11 cellular contexts compared by ENCODE assay signal in the genomic region with DNA sequence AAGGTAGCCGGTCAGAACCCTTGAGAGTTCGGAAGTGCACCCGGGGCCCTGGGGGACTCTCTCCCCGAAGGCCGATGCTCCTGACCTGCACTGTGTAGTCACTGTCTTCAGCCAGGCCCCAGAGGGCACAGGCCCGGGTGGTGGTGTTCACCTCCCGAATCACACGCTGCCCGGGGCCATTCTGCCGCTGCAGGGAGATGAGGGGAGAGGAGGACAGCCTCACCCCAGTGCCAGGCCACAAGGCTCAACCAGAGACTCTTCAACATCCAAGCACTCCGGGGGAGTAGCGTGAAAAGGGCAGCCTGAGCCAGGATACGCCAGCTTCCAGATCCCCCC. TPM values are rescaled to one million over a fixed set of nuclear protein-coding genes. Genes with fewer than 3 reads are reported as not detected.
DNase-seq lines count a peak whose midpoint lies in the region; ATAC-seq, FAIRE-seq and TF ChIP-seq lines count a peak whose summit lies in the region.
"Had no signal": no experiment of that assay in that cellular context is flagged by ENCODE, and none has a peak within 500 bp of the region (broad histone marks: within the 10 kb centered on the region; RNA-seq: fewer than 3 reads in every experiment).

No MANE protein-coding gene starts in this region.

- H4K20me1 ChIP-seq in astrocyte (ENCODE audit: insufficient read depth, low read length): no peaks in the 10 kb centered on the region

- H3K36me3 ChIP-seq in HUES48 (ENCODE audit: control insufficient read depth, insufficient read depth, low read length) (no peaks in the 10 kb centered on the region), astrocyte (ENCODE audit: insufficient read depth, low read length) (no peaks in the 10 kb centered on the region), iPS-20b (ENCODE audit: insufficient read depth, low read depth, low read length) (no peaks in the 10 kb centered on the region), skeletal muscle tissue (ENCODE audit: control insufficient read depth in 3 of 3, insufficient read depth in 3 of 3, low read length in 3 of 3) (no peaks in the 10 kb centered on the region)
- H3K36me3 ChIP-seq: WERI-Rb-1 had no signal

- no peaks in the 10 kb centered on the region for H3K4me1 Mint-ChIP-seq in astrocyte (ENCODE audit: low read depth, unreplicated experiment)

- H3K4me1 ChIP-seq in HUES48 (ENCODE audit: control insufficient read depth, insufficient read depth, low read length) (peaks cover 4% of the 10 kb centered on the region), astrocyte (ENCODE audit: insufficient read depth, low read length) (peaks cover 14% of the 10 kb centered on the region), iPS-20b (ENCODE audit: insufficient read depth, low read length) (peaks cover 9% of the 10 kb centered on the region), skeletal muscle tissue (ENCODE audit: control insufficient read depth in 3 of 3, insufficient read depth in 3 of 3, low read length in 3 of 3) (peaks cover 15 to 25% (median 24%) of the 10 kb centered on the region in 3 donors)

- H3K9me3 Mint-ChIP-seq in astrocyte (ENCODE audit: unreplicated experiment): peaks cover 4% of the 10 kb centered on the region

- H3K4me3 ChIP-seq in HUES48 (ENCODE audit: low read depth, low read length): peak overlapping the region; percentile 75; the same call in 1 of the 2 replicates
- H3K4me3 ChIP-seq in astrocyte (ENCODE audit: insufficient read depth, low read depth, low read length): peak overlapping the region; percentile 66
- peak overlapping the region; percentile 91 for H3K4me3 ChIP-seq in iPS-20b (ENCODE audit: low read length)
- H3K4me3 ChIP-seq in skeletal muscle tissue (ENCODE audit: low read length in 3 of 3): peak overlapping the region; percentile 62 to 72 (median 64)

- peaks cover 26% of the 10 kb centered on the region for H3K27me3 ChIP-seq in HUES48 (ENCODE audit: control insufficient read depth, insufficient read depth, low read length)
- H3K27me3 ChIP-seq in astrocyte (ENCODE audit: insufficient read depth, low read length): no peaks in the 10 kb centered on the region
- H3K27me3 ChIP-seq in iPS-20b (ENCODE audit: insufficient read depth, low read length): peaks cover 54% of the 10 kb centered on the region
- H3K27me3 ChIP-seq in skeletal muscle tissue (ENCODE audit: control insufficient read depth in 3 of 3, insufficient read depth in 3 of 3, low read length in 3 of 3): peaks cover 11 to 26% (median 23%) of the 10 kb centered on the region in 3 donors

- H3K27me3 Mint-ChIP-seq in astrocyte (ENCODE audit: low read depth, unreplicated experiment): peaks cover 23% of the 10 kb centered on the region

- H3K9ac ChIP-seq in HUES48 (ENCODE audit: low read depth, low read length) (no peak overlapping the region), astrocyte (ENCODE audit: low read length) (peak overlapping the region; percentile 84), iPS-20b (ENCODE audit: low read depth, low read length) (peak overlapping the region; percentile 61; the same call in 1 of the 2 replicates), skeletal muscle tissue (ENCODE audit: low read depth in 1 of 3, low read length in 3 of 3) (peak overlapping the region in 2 of 3 donors; percentile 68 to 76)

- H3K79me2 ChIP-seq in astrocyte (ENCODE audit: insufficient read depth, low read length): peaks cover 4% of the 10 kb centered on the region

- H3K36me3 Mint-ChIP-seq in astrocyte (ENCODE audit: low read depth, unreplicated experiment): peaks cover 2% of the 10 kb centered on the region

- H3K4me2 ChIP-seq in astrocyte (ENCODE audit: low read length): peak overlapping the region; percentile 96

- H3K9me3 ChIP-seq in HUES48 (ENCODE audit: control insufficient read depth, insufficient read depth, low read length) (no peaks in the 10 kb centered on the region), astrocyte (ENCODE audit: insufficient read depth, low read depth, low read length) (no peaks in the 10 kb centered on the region), iPS-20b (ENCODE audit: insufficient read depth, low read depth, low read length) (no peaks in the 10 kb centered on the region), skeletal muscle tissue (ENCODE audit: control insufficient read depth in 3 of 3, low read length in 3 of 3) (no peaks in the 10 kb centered on the region)

- H3K27ac Mint-ChIP-seq in astrocyte (ENCODE audit: unreplicated experiment): no peak overlapping the region

- H3K27ac ChIP-seq in HUES48 (ENCODE audit: low read depth, low read length) (no peak overlapping the region), astrocyte (ENCODE audit: low read depth, low read length) (no peak overlapping the region), iPS-20b (ENCODE audit: low read length) (no peak overlapping the region), skeletal muscle tissue (ENCODE audit: low read depth, low read length) (no peak overlapping the region)
- H3K27ac ChIP-seq: WERI-Rb-1 had no signal

- DNase-seq in astrocyte (ENCODE audit: low read depth) (no peak), mesenteric fat pad (ENCODE audit: low spot score) (no peak)
- DNase-seq: NCI-H1436 had no signal

- peak overlapping the region; percentile 77 for H3K4me3 Mint-ChIP-seq in astrocyte (ENCODE audit: unreplicated experiment)

- TF ChIP-seq CTCF in astrocyte (IDR thresholded peaks at IDR 0.05; ENCODE audit: insufficient read depth, low read depth, low read length): no peak

- no peak for FAIRE-seq in astrocyte (lab: Jason Lieb, UNC)
- FAIRE-seq: colon had no signal

- ATAC-seq in GM21447 (IDR thresholded peaks at IDR 0.05; ENCODE audit: unreplicated experiment) (no peak), HG03159 (IDR thresholded peaks at IDR 0.05; ENCODE audit: unreplicated experiment) (no peak)
- ATAC-seq: Panc1 had no signal

- peak overlapping the region; percentile 82 for H2AFZ ChIP-seq in astrocyte (ENCODE audit: low read depth, low read length)

RNA-seq across cellular contexts. Expression of a gene that starts 1.1 kb away (rescaled TPM):
- total RNA-seq in astrocyte (6.9 and 7.3 TPM in 2 replicates), skeletal muscle tissue (5.2 TPM), mesenteric fat pad (136 TPM)

RNA-seq across cellular contexts. Expression of a gene that starts 2.7 kb away (rescaled TPM):
- total RNA-seq in astrocyte: not detected in 2 replicates
- not detected for total RNA-seq in skeletal muscle tissue
- 4.2 TPM for total RNA-seq in mesenteric fat pad

RNA-seq across cellular contexts. Expression of a gene that starts 4.4 kb away (rescaled TPM):
- total RNA-seq in astrocyte (15.4 and 17.6 TPM in 2 replicates), skeletal muscle tissue (21.4 TPM), mesenteric fat pad (21.4 TPM)

RNA-seq across cellular contexts. Expression of a gene that starts 51.7 kb away (rescaled TPM):
- total RNA-seq in astrocyte (1.4 and 1.9 TPM in 2 replicates), skeletal muscle tissue (not detected), mesenteric fat pad (0.48 TPM)

Comparison
In these comparisons a context has a peak if more than half of its experiments do, and no peak if none do; other contexts are left out.
1. RNA of a gene that starts 1.1 kb away (total RNA-seq): 136 TPM in mesenteric fat pad (single experiment); 6.9 to 7.3 TPM in astrocyte and 5.2 TPM in skeletal muscle tissue (single experiment); every median in the first group is over 10 times any median in the second.
2. Peak in every context shown above with its lines, with median percentiles within 50 percentile points of each other: H3K4me3 ChIP-seq.